16 cellular contexts compared by ENCODE assay signal in genomic region chr1:233972951-233973635, GRCh38.
DNase-seq lines count a peak whose midpoint lies in the region; ATAC-seq and TF ChIP-seq lines count a peak whose summit lies in the region.
"Had no signal": no experiment of that assay in that cellular context is flagged by ENCODE, and none has a peak within 500 bp of the region (broad histone marks: within the 10 kb centered on the region; RNA-seq: fewer than 3 reads in every experiment).

No MANE protein-coding gene starts in this region.

- intact Hi-C loops in HCT116 (cut with micrococcal nuclease) (no loop called here), PC-3 (cut with micrococcal nuclease) (no loop called here), colonic mucosa (cut with DNase I) (no loop called here)

- CTCF ChIA-PET in HCT116 (lab: Charles Lee) = interaction anchor here (1.1 kb wide), 1 partner anchor 12 kb away, joined by 4 read pairs; no protein-coding TSS in a partner anchor
- CTCF ChIA-PET in PC-3 (lab: Charles Lee) = no interaction called here

- H3K36me3 ChIP-seq in HCT116 (ENCODE audit: control insufficient read depth in 1 of 2, insufficient read depth in 2 of 2, low read length in 2 of 2) (no peaks in the 10 kb centered on the region), PC-3 (ENCODE audit: low read depth, low read length) (peaks cover 3% of the 10 kb centered on the region; the same call in 1 of the 2 replicates), colonic mucosa (no peaks in the 10 kb centered on the region)
- H3K36me3 ChIP-seq: BLaER1, gastrocnemius medialis, spleen had no signal

- RAD21 ChIA-PET in HCT116 (lab: Charles Lee; ENCODE audit: low non-redundant PET in 1 of 2, low total read pairs in 2 of 2, uncharacterized antibody in 2 of 2, unreplicated experiment in 2 of 2) = no interaction called here

- H3K9me3 ChIP-seq in HCT116 (ENCODE audit: control insufficient read depth in 1 of 2, insufficient read depth in 1 of 2, low read depth in 1 of 2, low read length in 2 of 2) = no peaks in the 10 kb centered on the region
- no peaks in the 10 kb centered on the region for H3K9me3 ChIP-seq in PC-3 (ENCODE audit: low read length)
- no peaks in the 10 kb centered on the region for H3K9me3 ChIP-seq in colonic mucosa
- H3K9me3 ChIP-seq: BLaER1, gastrocnemius medialis, spleen had no signal

- TF ChIP-seq POLR2A in HCT116 (IDR thresholded peaks at IDR 0.05; ENCODE audit: borderline replicate concordance, extremely low read depth, insufficient read depth, insufficient read length) = no peak

- H3K27me3 ChIP-seq in HCT116 (ENCODE audit: insufficient read depth, low read length) (no peaks in the 10 kb centered on the region), PC-3 (ENCODE audit: low read length) (no peaks in the 10 kb centered on the region), colonic mucosa (no peaks in the 10 kb centered on the region)
- H3K27me3 ChIP-seq: BLaER1, gastrocnemius medialis, spleen had no signal

- H3K4me1 ChIP-seq in HCT116 (ENCODE audit: control insufficient read depth in 1 of 2, insufficient read depth in 2 of 2, low read length in 2 of 2) (peaks cover 7 to 19% of the 10 kb centered on the region in 2 experiments), PC-3 (ENCODE audit: insufficient read depth, low read length) (peaks cover 23% of the 10 kb centered on the region), colonic mucosa (no peaks in the 10 kb centered on the region)
- H3K4me1 ChIP-seq: BLaER1, gastrocnemius medialis, spleen had no signal

- no peaks in the 10 kb centered on the region for H3F3A ChIP-seq in PC-3 (ENCODE audit: low read length, unreplicated experiment)

- ATAC-seq in HCT116 (peak; percentile 88), PC-3 (peak; percentile 75), left lobe of liver (no peak)
- ATAC-seq: gastrocnemius medialis, left colon had no signal

- no peak for TF ChIP-seq RAD21 in HCT116 (IDR thresholded peaks at IDR 0.05; ENCODE audit: low read depth)

- H3K27ac ChIP-seq in HCT116 (ENCODE audit: low read depth, low read length) = 0 out of 2 replicates have a peak overlapping the region, but pooled peaks have one; percentile 1
- H3K27ac ChIP-seq in PC-3 (ENCODE audit: low read length) = peak overlapping the region; percentile 92
- H3K27ac ChIP-seq in colonic mucosa = no peak overlapping the region
- H3K27ac ChIP-seq: BLaER1, gastrocnemius medialis, spleen had no signal

- DNase-seq in Caki2 (ENCODE audit: low read depth) (peak; percentile 55), HCT116 (ENCODE audit: low read depth, low spot score) (peak; percentile 52), PC-3 (peak; percentile 91), fibroblast of villous mesenchyme (ENCODE audit: low read depth) (peak; percentile 33), AG08396 (ENCODE audit: low spot score) (no peak), left lobe of liver (ENCODE audit: low spot score) (no peak), colonic mucosa (no peak), dedifferentiated amniotic fluid mesenchymal stem cell (ENCODE audit: extremely low spot score) (no peak)
- DNase-seq: activated CD4-positive, alpha-beta memory T cell treated with anti-CD3 and anti-CD28 coated beads for 36 hours; activated naive CD4-positive, alpha-beta T cell treated with anti-CD3 and anti-CD28 coated beads for 36 hours; gastrocnemius medialis; left colon; midbrain; NCI-H748 treated with DMSO at 0.1 percent for 48 hours; spleen had no signal

- BruUV-seq in HCT116 (replicated peaks; lab: Mats Ljungman, UMichigan) (no TSS peak), PC-3 (replicated peaks; lab: Mats Ljungman, UMichigan) (no TSS peak)

- TF ChIP-seq CTCF in HCT116 (IDR thresholded peaks at IDR 0.05 in 2 of 3, conservative IDR thresholded peaks at IDR 0.05 in 1 of 3; ENCODE audit: borderline replicate concordance in 1 of 3, insufficient read depth in 1 of 3, low read depth in 2 of 3, low read length in 2 of 3) = peak in 2 of 3 experiments; percentile 24 to 34; a peak in 2 of 6 replicates
- TF ChIP-seq CTCF in PC-3 (conservative IDR thresholded peaks at IDR 0.05; ENCODE audit: low read depth, low read length) = peak; percentile 35; the same call in 1 of the 2 replicates
- no peak for TF ChIP-seq CTCF in fibroblast of villous mesenchyme (IDR thresholded peaks at IDR 0.05; ENCODE audit: insufficient read depth, low read depth, low read length)
- no peak for TF ChIP-seq CTCF in colonic mucosa (IDR thresholded peaks at IDR 0.05)

- H3K4me2 ChIP-seq in HCT116 (ENCODE audit: low read length) (peak overlapping the region; percentile 62), PC-3 (ENCODE audit: low read length) (peak overlapping the region; percentile 52)
- H3K4me2 ChIP-seq: BLaER1 had no signal

- POLR2A ChIA-PET in HCT116 (lab: Charles Lee) = no interaction called here
- POLR2A ChIA-PET in PC-3 (lab: Charles Lee; ENCODE audit: unreplicated experiment) = interaction anchor here (0.5 kb wide), 1 partner anchor 16 kb away, joined by 3 read pairs; no protein-coding TSS in a partner anchor

- H3K4me3 ChIP-seq in HCT116 (replicated peaks in 1 of 2; ENCODE audit: low read depth in 1 of 2, low read length in 2 of 2) (no peak overlapping the region), PC-3 (ENCODE audit: low read length) (no peak overlapping the region), fibroblast of villous mesenchyme (ENCODE audit: low read depth, low read length) (no peak overlapping the region), colonic mucosa (no peak overlapping the region)
- H3K4me3 ChIP-seq: BLaER1, gastrocnemius medialis, spleen had no signal

- peaks cover 16% of the 10 kb centered on the region; the same call in 1 of the 2 replicates for H3K79me2 ChIP-seq in HCT116 (ENCODE audit: insufficient read depth, low read length)
- H3K79me2 ChIP-seq in PC-3 (ENCODE audit: low read length) = peaks cover 46% of the 10 kb centered on the region

- H4K20me1 ChIP-seq in HCT116 (ENCODE audit: insufficient read depth) = no peaks in the 10 kb centered on the region
- H4K20me1 ChIP-seq in PC-3 (ENCODE audit: low read length) = no peaks in the 10 kb centered on the region
- H4K20me1 ChIP-seq: BLaER1 had no signal

- no peaks in the 10 kb centered on the region for H3K9me2 ChIP-seq in HCT116 (ENCODE audit: insufficient read depth)
- H3K9me2 ChIP-seq in PC-3 (replicated peaks; ENCODE audit: low read length) = no peaks in the 10 kb centered on the region

- H2AFZ ChIP-seq in HCT116 (ENCODE audit: low read depth, low read length, poor library complexity, severe bottlenecking) (no peak overlapping the region), PC-3 (ENCODE audit: low read length) (no peak overlapping the region)

- H3K9ac ChIP-seq in HCT116 (ENCODE audit: low read length) (0 out of 2 replicates have a peak overlapping the region, but pooled peaks have one; percentile 11), PC-3 (ENCODE audit: low read length) (peak overlapping the region; percentile 68), colonic mucosa (ENCODE audit: low read depth in 2 of 2, low read length in 2 of 2) (no peak overlapping the region)
- H3K9ac ChIP-seq: BLaER1 had no signal

- in situ Hi-C loops in Caki2 (cut with HindIII; ENCODE audit: low pct_unique_long_range_greater_than_20kb, low sequenced_read_pairs) = no loop called here

TF ChIP-seq in HCT116, 20 proteins besides CTCF, POLR2A, EP300 and RAD21 (continues in another document):
- TF ChIP-seq ZNF274 (IDR thresholded peaks at IDR 0.05; ENCODE audit: low read depth, low read length) = no peak
- TF ChIP-seq EZH2 (IDR thresholded peaks at IDR 0.05) = no peak
- no peak for TF ChIP-seq ELF1 (IDR thresholded peaks at IDR 0.05; ENCODE audit: borderline replicate concordance, low read depth)
- TF ChIP-seq SRF (IDR thresholded peaks at IDR 0.05; ENCODE audit: low read depth) = no peak
- TF ChIP-seq EGR1 (IDR thresholded peaks at IDR 0.05; ENCODE audit: low read depth) = no peak
- TF ChIP-seq JUND (IDR thresholded peaks at IDR 0.05) = peak; percentile 72
- TF ChIP-seq ZBTB33 (IDR thresholded peaks at IDR 0.05; ENCODE audit: extremely low read depth, insufficient replicate concordance, low read length) = no peak
- 0 out of 2 replicates have a peak, but pooled peaks have one; percentile 15 for TF ChIP-seq SP1 (IDR thresholded peaks at IDR 0.05; ENCODE audit: low read depth)
- TF ChIP-seq FOSL1 (IDR thresholded peaks at IDR 0.05; ENCODE audit: low read depth) = peak; percentile 71

Comparison
In these comparisons a context has a peak if more than half of its experiments do, and no peak if none do; other contexts are left out.
1. DNase-seq: peak in Caki2 (single experiment), HCT116 (single experiment), PC-3 (single experiment) and fibroblast of villous mesenchyme (single experiment); none in AG08396 (single experiment), left lobe of liver (single experiment), colonic mucosa (single experiment) and dedifferentiated amniotic fluid mesenchymal stem cell (single experiment).
2. H3K9ac ChIP-seq: peak in HCT116 (single experiment) and PC-3 (single experiment); none in colonic mucosa (0 of 2).
3. CTCF ChIP-seq: peak in HCT116 (2 of 3) and PC-3 (single experiment); none in fibroblast of villous mesenchyme (single experiment) and colonic mucosa (single experiment).